In genomic region chr4:114782842-114783595, GRCh38 we compare ENCODE assay signal across 18 cellular contexts.
A peak's percentile ranks its signal among the peaks of the same experiment; 100 is the strongest.
DNase-seq lines count a peak whose midpoint lies in the region; ATAC-seq, FAIRE-seq and TF ChIP-seq lines count a peak whose summit lies in the region.
"Had no signal": no experiment of that assay in that cellular context is flagged by ENCODE, and none has a peak within 500 bp of the region (broad histone marks: within the 10 kb centered on the region; RNA-seq: fewer than 3 reads in every experiment).

No MANE protein-coding gene starts in this region.

- H3K79me2 ChIP-seq in astrocyte (ENCODE audit: insufficient read depth, low read length) (no peaks in the 10 kb centered on the region), smooth muscle cell (ENCODE audit: low read depth) (no peaks in the 10 kb centered on the region)

- no peak for FAIRE-seq in astrocyte (lab: Jason Lieb, UNC)

- H3K27ac ChIP-seq in astrocyte (ENCODE audit: low read depth, low read length) (no peak overlapping the region), smooth muscle cell (ENCODE audit: low read depth) (no peak overlapping the region)
- H3K27ac ChIP-seq: adrenal gland, skin epidermis had no signal

- no peaks in the 10 kb centered on the region for H3K27me3 ChIP-seq in HAP-1 (ENCODE audit: low read depth)
- H3K27me3 ChIP-seq in astrocyte (ENCODE audit: insufficient read depth, low read length): no peaks in the 10 kb centered on the region
- no peaks in the 10 kb centered on the region for H3K27me3 ChIP-seq in smooth muscle cell (ENCODE audit: low read depth)
- H3K27me3 ChIP-seq: adrenal gland had no signal

- 42% methylated on average over 6 of the region's 6 CpGs for WGBS in smooth muscle cell (ENCODE audit: low lambda C conversion rate)

- no peaks in the 10 kb centered on the region for H3F3A ChIP-seq in smooth muscle cell (ENCODE audit: low read depth)

- H3K27ac Mint-ChIP-seq in astrocyte (ENCODE audit: unreplicated experiment) (peak overlapping the region; percentile 29), nephron (peak overlapping the region in 2 of 3 experiments; percentile 12 to 14)
- H3K27ac Mint-ChIP-seq in activated T-helper 2 cell treated with anti-CD3 and anti-CD28 coated beads, Interferon-gamma antibody, Interleukin-2, Interleukin-4, amounts not matched to agents 10 μg/mL and 5 μg/mL and 100 μg/mL, durations not matched to agents 14 hours and 24 hours and 36 hours: no peak overlapping the region
- H3K27ac Mint-ChIP-seq: effector memory CD8-positive, alpha-beta T cell had no signal

- H3K27me3 Mint-ChIP-seq in astrocyte (ENCODE audit: low read depth, unreplicated experiment) (no peaks in the 10 kb centered on the region), nephron (ENCODE audit: low read depth) (no peaks in the 10 kb centered on the region)
- no peaks in the 10 kb centered on the region for H3K27me3 Mint-ChIP-seq in activated T-helper 2 cell treated with anti-CD3 and anti-CD28 coated beads, Interferon-gamma antibody, Interleukin-2, Interleukin-4, amounts not matched to agents 10 μg/mL and 5 μg/mL and 100 μg/mL, durations not matched to agents 14 hours and 24 hours and 36 hours (ENCODE audit: low read depth)

- H4K20me1 ChIP-seq in astrocyte (ENCODE audit: insufficient read depth, low read length) (no peaks in the 10 kb centered on the region), smooth muscle cell (ENCODE audit: low read depth) (no peaks in the 10 kb centered on the region)

- H3K4me3 Mint-ChIP-seq in astrocyte (ENCODE audit: unreplicated experiment) (no peak overlapping the region), nephron (peak overlapping the region in 1 of 3 experiments; percentile 2)
- no peak overlapping the region for H3K4me3 Mint-ChIP-seq in activated T-helper 2 cell treated with anti-CD3 and anti-CD28 coated beads, Interferon-gamma antibody, Interleukin-2, Interleukin-4, amounts not matched to agents 10 μg/mL and 5 μg/mL and 100 μg/mL, durations not matched to agents 14 hours and 24 hours and 36 hours (ENCODE audit: low read depth)
- H3K4me3 Mint-ChIP-seq: effector memory CD8-positive, alpha-beta T cell had no signal

- H3K9me3 Mint-ChIP-seq in astrocyte (ENCODE audit: unreplicated experiment) (no peaks in the 10 kb centered on the region), nephron (no peaks in the 10 kb centered on the region)
- H3K9me3 Mint-ChIP-seq in activated T-helper 2 cell treated with anti-CD3 and anti-CD28 coated beads, Interferon-gamma antibody, Interleukin-2, Interleukin-4, amounts not matched to agents 10 μg/mL and 5 μg/mL and 100 μg/mL, durations not matched to agents 14 hours and 24 hours and 36 hours: no peaks in the 10 kb centered on the region

- no peaks in the 10 kb centered on the region for H3K36me3 Mint-ChIP-seq in astrocyte (ENCODE audit: low read depth, unreplicated experiment)
- no peaks in the 10 kb centered on the region for H3K36me3 Mint-ChIP-seq in nephron (ENCODE audit: low read depth)
- H3K36me3 Mint-ChIP-seq in activated T-helper 2 cell treated with anti-CD3 and anti-CD28 coated beads, Interferon-gamma antibody, Interleukin-2, Interleukin-4, amounts not matched to agents 10 μg/mL and 5 μg/mL and 100 μg/mL, durations not matched to agents 14 hours and 24 hours and 36 hours (ENCODE audit: low read depth): no peaks in the 10 kb centered on the region

- H3K9me3 ChIP-seq in HAP-1: no peaks in the 10 kb centered on the region
- no peaks in the 10 kb centered on the region for H3K9me3 ChIP-seq in astrocyte (ENCODE audit: insufficient read depth, low read depth, low read length)
- no peaks in the 10 kb centered on the region for H3K9me3 ChIP-seq in smooth muscle cell (replicated peaks; ENCODE audit: low read depth)
- H3K9me3 ChIP-seq: adrenal gland had no signal

- H3K4me2 ChIP-seq in astrocyte (ENCODE audit: low read length): peak overlapping the region; percentile 30
- H3K4me2 ChIP-seq in smooth muscle cell: no peak overlapping the region

- H3K4me3 ChIP-seq in HAP-1: no peak overlapping the region
- no peak overlapping the region for H3K4me3 ChIP-seq in astrocyte (ENCODE audit: insufficient read depth, low read depth, low read length)
- H3K4me3 ChIP-seq in smooth muscle cell: no peak overlapping the region
- H3K4me3 ChIP-seq: adrenal gland, skin epidermis had no signal

- DNase-seq in HAP-1 (ENCODE audit: low spot score in 2 of 2): peak; percentile 36 to 54
- DNase-seq in NCI-H146 (lab: John Stamatoyannopoulos, UW): peak; percentile 82
- peak; percentile 14 for DNase-seq in astrocyte (ENCODE audit: low read depth)
- DNase-seq in activated T-helper 2 cell treated with anti-CD3 and anti-CD28 coated beads, Interferon-gamma antibody, Interleukin-2, Interleukin-4, amounts not matched to agents 10 μg/mL and 5 μg/mL and 100 μg/mL, durations not matched to agents 14 hours and 24 hours and 36 hours (ENCODE audit: low spot score): no peak
- no peak for DNase-seq in smooth muscle cell (lab: John Stamatoyannopoulos, UW; ENCODE audit: unreplicated experiment)
- DNase-seq: adrenal gland; caudate nucleus; effector memory CD8-positive, alpha-beta T cell; glutamatergic neuron; NCI-H2029; posterior cingulate gyrus; stimulated activated CD4-positive, alpha-beta T cell treated with anti-CD3 and anti-CD28 coated beads, Interleukin-4, amount 100 ng/mL, for 24 hours; T-helper 9 cell had no signal

- in situ Hi-C loops in HAP-1 (cut with MboI; ENCODE audit: low sequenced_read_pairs): no loop called here

- peaks cover 21% of the 10 kb centered on the region for H3K4me1 Mint-ChIP-seq in astrocyte (ENCODE audit: low read depth, unreplicated experiment)
- peaks cover 18% of the 10 kb centered on the region for H3K4me1 Mint-ChIP-seq in nephron
- H3K4me1 Mint-ChIP-seq in activated T-helper 2 cell treated with anti-CD3 and anti-CD28 coated beads, Interferon-gamma antibody, Interleukin-2, Interleukin-4, amounts not matched to agents 10 μg/mL and 5 μg/mL and 100 μg/mL, durations not matched to agents 14 hours and 24 hours and 36 hours (ENCODE audit: low read depth): no peaks in the 10 kb centered on the region

- TF ChIP-seq CTCF in astrocyte (IDR thresholded peaks at IDR 0.05; ENCODE audit: insufficient read depth, low read depth, low read length): no peak
- no peak for TF ChIP-seq CTCF in nephron (IDR thresholded peaks at IDR 0.05; ENCODE audit: unreplicated experiment in 3 of 3)
- TF ChIP-seq CTCF in smooth muscle cell (IDR thresholded peaks at IDR 0.05; ENCODE audit: borderline replicate concordance, insufficient read depth, poor library complexity, severe bottlenecking): no peak

- H3K4me1 ChIP-seq in HAP-1 (peaks cover 17% of the 10 kb centered on the region), astrocyte (ENCODE audit: insufficient read depth, low read length) (peaks cover 5% of the 10 kb centered on the region), smooth muscle cell (ENCODE audit: low read depth) (peaks cover 13% of the 10 kb centered on the region)
- H3K4me1 ChIP-seq: adrenal gland had no signal

- intact Hi-C loops in activated T-helper 2 cell treated with anti-CD3 and anti-CD28 coated beads, Interferon-gamma antibody, Interleukin-2, Interleukin-4, amounts not matched to agents 10 μg/mL and 5 μg/mL and 100 μg/mL, durations not matched to agents 14 hours and 24 hours and 36 hours (cut with micrococcal nuclease): no loop called here

- no peak for ATAC-seq in GM18511 (IDR thresholded peaks at IDR 0.05; ENCODE audit: unreplicated experiment)
- no peak for ATAC-seq in GM19467 (IDR thresholded peaks at IDR 0.05; ENCODE audit: unreplicated experiment)
- ATAC-seq: effector memory CD8-positive, alpha-beta T cell; Panc1 had no signal

- no peaks in the 10 kb centered on the region for H3K36me3 ChIP-seq in HAP-1 (replicated peaks)
- H3K36me3 ChIP-seq in astrocyte (ENCODE audit: insufficient read depth, low read length): no peaks in the 10 kb centered on the region
- H3K36me3 ChIP-seq in smooth muscle cell (ENCODE audit: low read depth): no peaks in the 10 kb centered on the region
- H3K36me3 ChIP-seq: adrenal gland had no signal

- H2AFZ ChIP-seq in astrocyte (ENCODE audit: low read depth, low read length) (no peak overlapping the region), smooth muscle cell (ENCODE audit: low read depth) (no peak overlapping the region)

- H3K9ac ChIP-seq in astrocyte (ENCODE audit: low read length): no peak overlapping the region
- H3K9ac ChIP-seq in smooth muscle cell (ENCODE audit: low read depth): no peak overlapping the region

Comparison
In these comparisons a context has a peak if more than half of its experiments do, and no peak if none do; other contexts are left out.
1. DNase-seq: peak in HAP-1 (2 of 2), NCI-H146 (single experiment) and astrocyte (single experiment); none in activated T-helper 2 cell treated with anti-CD3 and anti-CD28 coated beads, Interferon-gamma antibody, Interleukin-2, Interleukin-4, amounts not matched to agents 10 μg/mL and 5 μg/mL and 100 μg/mL, durations not matched to agents 14 hours and 24 hours and 36 hours (single experiment) and smooth muscle cell (single experiment).